36 cellular contexts compared by ENCODE assay signal in the genomic region with DNA sequence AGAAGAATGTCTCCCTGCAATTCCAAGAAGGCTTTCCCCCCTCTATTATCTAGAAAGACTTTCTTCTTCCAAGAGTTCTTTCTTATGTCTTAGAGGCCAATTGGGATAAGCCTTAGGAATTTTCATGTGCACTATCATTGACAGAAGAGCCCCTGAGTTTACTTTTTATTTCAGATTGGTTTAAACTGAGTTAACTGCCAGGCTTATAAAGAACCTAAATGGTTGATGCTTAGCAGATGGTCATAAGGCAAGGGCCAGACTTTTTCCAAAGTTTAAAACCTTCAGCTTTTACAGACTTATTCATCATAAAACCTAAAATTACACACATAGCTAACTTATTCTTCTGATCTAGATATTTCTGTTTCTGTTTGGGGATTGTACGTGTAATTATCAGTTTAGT. TPM values are rescaled to one million over a fixed set of nuclear protein-coding genes. Genes with fewer than 3 reads are reported as not detected.
"Had no signal": no experiment of that assay in that cellular context is flagged by ENCODE, and none has a peak within 500 bp of the region (broad histone marks: within the 10 kb centered on the region; RNA-seq: fewer than 3 reads in every experiment).

No MANE protein-coding gene starts in this region.

- H3K27me3 Mint-ChIP-seq: activated naive CD4-positive, alpha-beta T cell treated with anti-CD3 and anti-CD28 coated beads, Interleukin-2, amount 50 U/mL, for 24 hours; activated naive CD8-positive, alpha-beta T cell treated with anti-CD3 and anti-CD28 coated beads for 36 hours had no signal

- ATAC-seq: activated CD4-positive, CD25-positive, alpha-beta regulatory T cell treated with anti-CD3 and anti-CD28 coated beads, Interleukin-2, amount 50 U/mL, for 24 hours; activated CD8-positive, alpha-beta memory T cell treated with anti-CD3 and anti-CD28 coated beads, Interleukin-2, amount 10 ng/mL, durations not matched to agents 7 days and 5 days; activated CD8-positive, alpha-beta T cell treated with anti-CD3 and anti-CD28 coated beads, Interleukin-2, amount 10 ng/mL, durations not matched to agents 7 days and 5 days; activated naive CD8-positive, alpha-beta T cell treated with anti-CD3 and anti-CD28 coated beads, Interleukin-2, amount 50 U/mL, for 24 hours; body of pancreas; effector memory CD8-positive, alpha-beta T cell; gastroesophageal sphincter; T-helper 17 cell had no signal

- H3K4me3 Mint-ChIP-seq: activated B cell treated with CpG ODN at 0.5 μM for 24 hours; activated CD8-positive, alpha-beta memory T cell treated with anti-CD3 and anti-CD28 coated beads, Interleukin-2, amount 10 ng/mL, durations not matched to agents 7 days and 5 days; activated CD8-positive, alpha-beta T cell treated with anti-CD3 and anti-CD28 coated beads, Interleukin-2, amount 10 ng/mL, durations not matched to agents 7 days and 5 days; activated naive CD4-positive, alpha-beta T cell treated with anti-CD3 and anti-CD28 coated beads for 36 hours; activated naive CD4-positive, alpha-beta T cell treated with anti-CD3 and anti-CD28 coated beads, Interleukin-2, amount 50 U/mL, for 24 hours; activated naive CD8-positive, alpha-beta T cell treated with anti-CD3 and anti-CD28 coated beads for 36 hours; activated naive CD8-positive, alpha-beta T cell treated with anti-CD3 and anti-CD28 coated beads, Interleukin-2, amount 50 U/mL, for 24 hours; activated T-helper 1 cell treated with anti-CD3 and anti-CD28 coated beads, Interleukin-12 subunit alpha, Interleukin-12 subunit beta, Interleukin-2, Interleukin-4 antibody, amounts not matched to agents 30 ng/mL and 10 ng/mL and 1 ng/mL, durations not matched to agents 14 hours and 24 hours and 36 hours; effector memory CD8-positive, alpha-beta T cell; T-helper 17 cell; T-helper 2 cell treated with Interferon-gamma antibody and Interleukin-4, amounts not matched to agents 5 μg/mL and 100 μg/mL, for 36 hours had no signal

- H3K27ac Mint-ChIP-seq: activated B cell treated with CpG ODN at 0.5 μM for 24 hours; activated CD8-positive, alpha-beta memory T cell treated with anti-CD3 and anti-CD28 coated beads, Interleukin-2, amount 10 ng/mL, durations not matched to agents 7 days and 5 days; activated CD8-positive, alpha-beta T cell treated with anti-CD3 and anti-CD28 coated beads, Interleukin-2, amount 10 ng/mL, durations not matched to agents 7 days and 5 days; activated naive CD4-positive, alpha-beta T cell treated with anti-CD3 and anti-CD28 coated beads for 36 hours; activated naive CD4-positive, alpha-beta T cell treated with anti-CD3 and anti-CD28 coated beads, Interleukin-2, amount 50 U/mL, for 24 hours; activated naive CD8-positive, alpha-beta T cell treated with anti-CD3 and anti-CD28 coated beads for 36 hours; activated naive CD8-positive, alpha-beta T cell treated with anti-CD3 and anti-CD28 coated beads, Interleukin-2, amount 50 U/mL, for 24 hours; activated T-helper 1 cell treated with anti-CD3 and anti-CD28 coated beads, Interleukin-12 subunit alpha, Interleukin-12 subunit beta, Interleukin-2, Interleukin-4 antibody, amounts not matched to agents 30 ng/mL and 10 ng/mL and 1 ng/mL, durations not matched to agents 14 hours and 24 hours and 36 hours; activated T-helper 2 cell treated with anti-CD3 and anti-CD28 coated beads, Interferon-gamma antibody, Interleukin-2, Interleukin-4, amounts not matched to agents 10 μg/mL and 5 μg/mL and 100 μg/mL, durations not matched to agents 14 hours and 24 hours and 36 hours; effector memory CD8-positive, alpha-beta T cell; T-helper 17 cell; T-helper 2 cell treated with Interferon-gamma antibody and Interleukin-4, amounts not matched to agents 5 μg/mL and 100 μg/mL, for 36 hours had no signal

- H3K36me3 Mint-ChIP-seq: activated CD8-positive, alpha-beta memory T cell treated with anti-CD3 and anti-CD28 coated beads, Interleukin-2, amount 10 ng/mL, durations not matched to agents 7 days and 5 days; activated naive CD4-positive, alpha-beta T cell treated with anti-CD3 and anti-CD28 coated beads, Interleukin-2, amount 50 U/mL, for 24 hours; activated naive CD8-positive, alpha-beta T cell treated with anti-CD3 and anti-CD28 coated beads for 36 hours had no signal

- H3K9me3 ChIP-seq: adrenal gland, body of pancreas, esophagus muscularis mucosa, gastroesophageal sphincter had no signal

- H3K27ac ChIP-seq: adrenal gland, body of pancreas, esophagus muscularis mucosa, gastroesophageal sphincter, WERI-Rb-1 had no signal

- DNase-seq: activated B cell treated with CpG ODN at 0.5 μM for 24 hours; activated CD4-positive, alpha-beta T cell treated with anti-CD3 and anti-CD28 coated beads for 48 hours; activated CD4-positive, alpha-beta T cell treated with anti-CD3 and anti-CD28 coated beads, Interleukin-2, amount 50 U/mL, for 1 hour; activated CD4-positive, alpha-beta T cell treated with anti-CD3 and anti-CD28 coated beads, Interleukin-2, amount 50 U/mL, for 48 hours; activated CD8-positive, alpha-beta memory T cell treated with anti-CD3 and anti-CD28 coated beads, Interleukin-2, amount 10 ng/mL, durations not matched to agents 7 days and 5 days; activated CD8-positive, alpha-beta memory T cell treated with anti-CD3 and anti-CD28 coated beads, Interleukin-2, amount 50 U/mL, for 4 hours; activated CD8-positive, alpha-beta T cell treated with anti-CD3 and anti-CD28 coated beads, Interleukin-2, amount 10 ng/mL, durations not matched to agents 7 days and 5 days; activated effector memory CD4-positive, alpha-beta T cell treated with anti-CD3 and anti-CD28 coated beads, Interleukin-2, amount 50 U/mL, for 16 hours; activated naive CD4-positive, alpha-beta T cell treated with anti-CD3 and anti-CD28 coated beads for 36 hours; activated naive CD8-positive, alpha-beta T cell treated with anti-CD3 and anti-CD28 coated beads for 36 hours; activated naive CD8-positive, alpha-beta T cell treated with anti-CD3 and anti-CD28 coated beads, Interleukin-2, amount 50 U/mL, for 24 hours; activated T-cell treated with anti-CD3 and anti-CD28 coated beads, Interleukin-2, amount 50 U/mL, for 1 hour; activated T-cell treated with anti-CD3 and anti-CD28 coated beads, Interleukin-2, amount 50 U/mL, for 48 hours; adrenal gland; amygdala; aorta; body of pancreas; caudate nucleus; cortex of kidney; dermis blood vessel endothelial cell; effector CD4-positive, alpha-beta T cell; effector memory CD8-positive, alpha-beta T cell; erythroblast; foreskin melanocyte; T-helper 1 cell; T-helper 17 cell; T1000; WERI-Rb-1 had no signal

- H3K27me3 ChIP-seq: adrenal gland, body of pancreas, esophagus muscularis mucosa, gastroesophageal sphincter had no signal

- H3K4me1 ChIP-seq: adrenal gland, body of pancreas had no signal

- H3K4me3 ChIP-seq: adrenal gland, body of pancreas, esophagus muscularis mucosa, gastroesophageal sphincter had no signal

- H3K9me3 Mint-ChIP-seq: activated B cell treated with CpG ODN at 0.5 μM for 24 hours; activated naive CD4-positive, alpha-beta T cell treated with anti-CD3 and anti-CD28 coated beads for 36 hours; activated naive CD4-positive, alpha-beta T cell treated with anti-CD3 and anti-CD28 coated beads, Interleukin-2, amount 50 U/mL, for 24 hours; activated naive CD8-positive, alpha-beta T cell treated with anti-CD3 and anti-CD28 coated beads for 36 hours; activated naive CD8-positive, alpha-beta T cell treated with anti-CD3 and anti-CD28 coated beads, Interleukin-2, amount 50 U/mL, for 24 hours; activated T-helper 1 cell treated with anti-CD3 and anti-CD28 coated beads, Interleukin-12 subunit alpha, Interleukin-12 subunit beta, Interleukin-2, Interleukin-4 antibody, amounts not matched to agents 30 ng/mL and 10 ng/mL and 1 ng/mL, durations not matched to agents 14 hours and 24 hours and 36 hours; activated T-helper 2 cell treated with anti-CD3 and anti-CD28 coated beads, Interferon-gamma antibody, Interleukin-2, Interleukin-4, amounts not matched to agents 10 μg/mL and 5 μg/mL and 100 μg/mL, durations not matched to agents 14 hours and 24 hours and 36 hours; effector memory CD8-positive, alpha-beta T cell; T-helper 2 cell treated with Interferon-gamma antibody and Interleukin-4, amounts not matched to agents 5 μg/mL and 100 μg/mL, for 36 hours had no signal

- H3K4me1 Mint-ChIP-seq: activated CD8-positive, alpha-beta memory T cell treated with anti-CD3 and anti-CD28 coated beads, Interleukin-2, amount 10 ng/mL, durations not matched to agents 7 days and 5 days; activated naive CD4-positive, alpha-beta T cell treated with anti-CD3 and anti-CD28 coated beads, Interleukin-2, amount 50 U/mL, for 24 hours; activated naive CD8-positive, alpha-beta T cell treated with anti-CD3 and anti-CD28 coated beads for 36 hours; T-helper 17 cell had no signal

RNA-seq across cellular contexts. Expression of gene CAPNS2, which starts 9.1 kb away (rescaled TPM):
- total RNA-seq: activated B cell treated with CpG ODN at 0.5 μM for 24 hours; activated CD8-positive, alpha-beta memory T cell treated with anti-CD3 and anti-CD28 coated beads for 36 hours; activated CD8-positive, alpha-beta memory T cell treated with anti-CD3 and anti-CD28 coated beads, Interleukin-2, amount 10 ng/mL, durations not matched to agents 7 days and 5 days; activated CD8-positive, alpha-beta T cell treated with anti-CD3 and anti-CD28 coated beads, Interleukin-2, amount 10 ng/mL, durations not matched to agents 7 days and 5 days; activated naive CD4-positive, alpha-beta T cell treated with anti-CD3 and anti-CD28 coated beads for 36 hours; activated naive CD8-positive, alpha-beta T cell treated with anti-CD3 and anti-CD28 coated beads for 36 hours; activated T-helper 1 cell treated with anti-CD3 and anti-CD28 coated beads, Interleukin-12 subunit alpha, Interleukin-12 subunit beta, Interleukin-2, Interleukin-4 antibody, amounts not matched to agents 30 ng/mL and 10 ng/mL and 1 ng/mL, durations not matched to agents 14 hours and 24 hours and 36 hours; activated T-helper 2 cell treated with anti-CD3 and anti-CD28 coated beads, Interferon-gamma antibody, Interleukin-2, Interleukin-4, amounts not matched to agents 10 μg/mL and 5 μg/mL and 100 μg/mL, durations not matched to agents 14 hours and 24 hours and 36 hours; T-helper 17 cell had no signal
